ENCODE assay signal across 2 cellular contexts in the genomic region with DNA sequence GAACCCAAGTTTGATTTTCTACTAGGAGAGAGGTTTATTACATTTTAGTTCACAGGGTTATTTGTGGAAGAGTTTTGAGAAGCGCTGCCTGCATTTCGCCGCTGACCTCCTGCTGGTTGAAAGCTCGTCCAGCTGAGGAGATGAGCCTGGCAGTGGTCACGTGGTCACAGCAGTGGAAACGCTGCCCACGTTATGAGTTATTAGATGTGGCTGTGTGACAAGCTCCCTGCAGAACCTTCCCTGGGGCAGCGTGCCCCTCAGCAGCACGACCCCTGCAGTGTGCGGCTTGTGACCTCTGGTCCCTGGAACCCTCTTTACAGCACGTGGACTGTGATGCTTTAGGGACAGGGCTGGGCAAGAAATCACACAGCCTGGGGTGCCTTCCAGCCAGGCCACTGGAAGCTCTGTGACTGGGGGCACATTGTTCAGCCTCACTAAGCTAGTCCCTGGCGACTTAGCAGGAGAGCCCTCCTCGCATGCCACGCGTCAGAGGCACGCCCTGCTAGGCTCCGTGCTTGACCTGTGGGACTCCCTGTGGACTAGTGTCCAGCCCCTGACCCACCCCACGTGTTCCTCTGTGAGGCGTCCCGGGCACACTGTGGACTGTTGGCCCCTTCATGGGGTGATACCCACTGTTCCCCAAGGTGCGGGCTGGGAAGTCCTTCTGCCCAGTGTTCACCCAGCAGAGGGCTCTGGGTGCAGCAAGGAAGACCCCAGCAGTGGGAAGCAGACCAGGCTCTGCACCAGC.
TF ChIP-seq lines count a peak whose summit lies in the region.

No MANE protein-coding gene starts in this region.

TF ChIP-seq in liver, 16 proteins besides CTCF, POLR2A, EP300 and RAD21:
- TF ChIP-seq HNF4G (IDR thresholded peaks at IDR 0.05) (no peak), MAX (IDR thresholded peaks at IDR 0.05) (no peak), JUND (IDR thresholded peaks at IDR 0.05) (no peak), NR2F2 (IDR thresholded peaks at IDR 0.05) (peak; percentile 7)
- TF ChIP-seq, protein P1, sequence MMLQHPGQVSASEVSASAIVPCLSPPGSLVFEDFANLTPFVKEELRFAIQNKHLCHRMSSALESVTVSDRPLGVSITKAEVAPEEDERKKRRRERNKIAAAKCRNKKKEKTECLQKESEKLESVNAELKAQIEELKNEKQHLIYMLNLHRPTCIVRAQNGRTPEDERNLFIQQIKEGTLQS (IDR thresholded peaks at IDR 0.05): no peak
- TF ChIP-seq, protein P2, sequence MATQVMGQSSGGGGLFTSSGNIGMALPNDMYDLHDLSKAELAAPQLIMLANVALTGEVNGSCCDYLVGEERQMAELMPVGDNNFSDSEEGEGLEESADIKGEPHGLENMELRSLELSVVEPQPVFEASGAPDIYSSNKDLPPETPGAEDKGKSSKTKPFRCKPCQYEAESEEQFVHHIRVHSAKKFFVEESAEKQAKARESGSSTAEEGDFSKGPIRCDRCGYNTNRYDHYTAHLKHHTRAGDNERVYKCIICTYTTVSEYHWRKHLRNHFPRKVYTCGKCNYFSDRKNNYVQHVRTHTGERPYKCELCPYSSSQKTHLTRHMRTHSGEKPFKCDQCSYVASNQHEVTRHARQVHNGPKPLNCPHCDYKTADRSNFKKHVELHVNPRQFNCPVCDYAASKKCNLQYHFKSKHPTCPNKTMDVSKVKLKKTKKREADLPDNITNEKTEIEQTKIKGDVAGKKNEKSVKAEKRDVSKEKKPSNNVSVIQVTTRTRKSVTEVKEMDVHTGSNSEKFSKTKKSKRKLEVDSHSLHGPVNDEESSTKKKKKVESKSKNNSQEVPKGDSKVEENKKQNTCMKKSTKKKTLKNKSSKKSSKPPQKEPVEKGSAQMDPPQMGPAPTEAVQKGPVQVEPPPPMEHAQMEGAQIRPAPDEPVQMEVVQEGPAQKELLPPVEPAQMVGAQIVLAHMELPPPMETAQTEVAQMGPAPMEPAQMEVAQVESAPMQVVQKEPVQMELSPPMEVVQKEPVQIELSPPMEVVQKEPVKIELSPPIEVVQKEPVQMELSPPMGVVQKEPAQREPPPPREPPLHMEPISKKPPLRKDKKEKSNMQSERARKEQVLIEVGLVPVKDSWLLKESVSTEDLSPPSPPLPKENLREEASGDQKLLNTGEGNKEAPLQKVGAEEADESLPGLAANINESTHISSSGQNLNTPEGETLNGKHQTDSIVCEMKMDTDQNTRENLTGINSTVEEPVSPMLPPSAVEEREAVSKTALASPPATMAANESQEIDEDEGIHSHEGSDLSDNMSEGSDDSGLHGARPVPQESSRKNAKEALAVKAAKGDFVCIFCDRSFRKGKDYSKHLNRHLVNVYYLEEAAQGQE (IDR thresholded peaks at IDR 0.05): no peak

TF ChIP-seq in HepG2, 621 proteins besides CTCF, POLR2A, EP300 and RAD21:
- TF ChIP-seq SUZ12 (IDR thresholded peaks at IDR 0.05; ENCODE audit: low read depth, low read length): no peak
- no peak for TF ChIP-seq SP1 (IDR thresholded peaks at IDR 0.05)
- TF ChIP-seq SP1 (CRISPR knock-in tag; IDR thresholded peaks at IDR 0.05): no peak
- TF ChIP-seq PRDM15 (CRISPR knock-in tag; IDR thresholded peaks at IDR 0.05): no peak
- TF ChIP-seq ZNF407 (CRISPR knock-in tag; IDR thresholded peaks at IDR 0.05; ENCODE audit: not compliant biosample characterization): no peak
- TF ChIP-seq MAF1 (CRISPR knock-in tag; IDR thresholded peaks at IDR 0.05; ENCODE audit: borderline replicate concordance): no peak
- no peak for TF ChIP-seq SP5 (CRISPR knock-in tag; IDR thresholded peaks at IDR 0.05; ENCODE audit: borderline replicate concordance, low read depth)
- no peak for TF ChIP-seq CBX5 (CRISPR knock-in tag; IDR thresholded peaks at IDR 0.05; ENCODE audit: borderline replicate concordance)
- no peak for TF ChIP-seq ZFP41 (CRISPR knock-in tag; IDR thresholded peaks at IDR 0.05; ENCODE audit: borderline replicate concordance)
- no peak for TF ChIP-seq ZMYM4 (CRISPR knock-in tag; IDR thresholded peaks at IDR 0.05)
- no peak for TF ChIP-seq ZNF326 (CRISPR knock-in tag; IDR thresholded peaks at IDR 0.05; ENCODE audit: borderline replicate concordance)
- TF ChIP-seq ZNF720 (CRISPR knock-in tag; IDR thresholded peaks at IDR 0.05): no peak
- TF ChIP-seq PLRG1 (conservative IDR thresholded peaks at IDR 0.05): no peak
